8 cellular contexts compared by ENCODE assay signal in the genomic region with DNA sequence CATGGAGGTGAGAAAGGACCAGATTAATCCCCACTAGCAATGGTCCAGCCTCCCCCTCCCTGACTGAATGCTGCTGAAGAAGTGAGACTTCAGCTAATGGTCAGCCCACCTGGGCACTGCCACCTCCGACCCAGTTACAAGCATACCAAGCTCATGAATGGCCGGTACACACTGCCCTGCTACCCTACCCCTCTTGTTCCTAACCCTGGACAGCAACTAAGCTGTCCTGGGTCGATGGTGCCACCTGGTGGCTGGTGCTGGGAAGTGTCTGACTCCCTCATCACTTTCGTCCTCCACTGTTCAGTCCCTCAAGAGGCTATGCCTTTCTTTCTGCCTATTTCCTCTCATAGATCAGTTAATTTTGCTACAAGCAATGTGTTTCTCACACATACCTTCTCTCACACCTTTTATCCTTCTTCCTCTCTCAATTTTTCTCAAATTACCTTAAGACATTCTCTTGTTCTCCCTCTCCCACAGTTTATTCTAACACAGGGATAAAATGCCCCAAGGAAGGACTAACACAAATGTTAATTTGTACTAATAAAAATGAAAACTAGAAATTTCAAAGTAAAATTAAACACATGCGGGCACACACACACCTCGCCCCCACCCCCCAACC. TPM values are rescaled to one million over a fixed set of nuclear protein-coding genes. Genes with fewer than 3 reads are reported as not detected.
A peak's percentile ranks its signal among the peaks of the same experiment; 100 is the strongest.
DNase-seq lines count a peak whose midpoint lies in the region; ATAC-seq lines count a peak whose summit lies in the region.

No MANE protein-coding gene starts in this region.

- no peaks in the 10 kb centered on the region for H3K36me3 ChIP-seq in HAP-1 (replicated peaks)

- H3K36me3 Mint-ChIP-seq in activated CD4-positive, alpha-beta T cell treated with anti-CD3 and anti-CD28 coated beads, Interleukin-2, amount 10 ng/mL, durations not matched to agents 24 days and 14 days (ENCODE audit: low read depth): peaks cover 5% of the 10 kb centered on the region

- no peak overlapping the region for H3K4me3 ChIP-seq in HAP-1

- in situ Hi-C loops in HAP-1 (cut with MboI; ENCODE audit: low sequenced_read_pairs): no loop called here
- in situ Hi-C loops in G401 (cut with HindIII; ENCODE audit: low sequenced_read_pairs): no loop called here

- H3K27me3 ChIP-seq in HAP-1 (ENCODE audit: low read depth): no peaks in the 10 kb centered on the region

- no peak for ATAC-seq in HG03342 (IDR thresholded peaks at IDR 0.05; ENCODE audit: unreplicated experiment)
- no peak for ATAC-seq in GM19035 (IDR thresholded peaks at IDR 0.05; ENCODE audit: unreplicated experiment)

- no peaks in the 10 kb centered on the region; the same call in 1 of the 2 replicates for H3K4me1 ChIP-seq in HAP-1

- intact Hi-C loops in activated CD4-positive, alpha-beta T cell treated with anti-CD3 and anti-CD28 coated beads, Interleukin-2, amount 10 ng/mL, durations not matched to agents 24 days and 14 days (cut with micrococcal nuclease): loop anchor here (1.0 kb wide), 1 partner anchor 118 kb away; no protein-coding TSS in a partner anchor

- peaks cover 46% of the 10 kb centered on the region for H3K27me3 Mint-ChIP-seq in activated CD4-positive, alpha-beta T cell treated with anti-CD3 and anti-CD28 coated beads, Interleukin-2, amount 10 ng/mL, durations not matched to agents 24 days and 14 days

- DNase-seq in COLO829 (ENCODE audit: low spot score) (peak; percentile 64), HAP-1 (ENCODE audit: low spot score in 2 of 2) (peak; percentile 37 to 79), iris pigment epithelial cell (ENCODE audit: low read depth) (peak; percentile 21), G401 (ENCODE audit: low spot score) (no peak), NCI-H187 (lab: John Stamatoyannopoulos, UW) (no peak)
- DNase-seq in activated CD4-positive, alpha-beta T cell treated with anti-CD3 and anti-CD28 coated beads, Interleukin-2, amount 10 ng/mL, durations not matched to agents 24 days and 14 days: peak; percentile 78

- peaks cover 5% of the 10 kb centered on the region for H3K9me3 ChIP-seq in HAP-1

- no peak overlapping the region for H3K4me3 Mint-ChIP-seq in activated CD4-positive, alpha-beta T cell treated with anti-CD3 and anti-CD28 coated beads, Interleukin-2, amount 10 ng/mL, durations not matched to agents 24 days and 14 days

- no peak overlapping the region for H3K27ac Mint-ChIP-seq in activated CD4-positive, alpha-beta T cell treated with anti-CD3 and anti-CD28 coated beads, Interleukin-2, amount 10 ng/mL, durations not matched to agents 24 days and 14 days

- H3K9me3 Mint-ChIP-seq in activated CD4-positive, alpha-beta T cell treated with anti-CD3 and anti-CD28 coated beads, Interleukin-2, amount 10 ng/mL, durations not matched to agents 24 days and 14 days: peaks cover 17% of the 10 kb centered on the region

- peaks cover 8% of the 10 kb centered on the region for H3K4me1 Mint-ChIP-seq in activated CD4-positive, alpha-beta T cell treated with anti-CD3 and anti-CD28 coated beads, Interleukin-2, amount 10 ng/mL, durations not matched to agents 24 days and 14 days

RNA-seq across cellular contexts. Expression of a gene that starts 42.4 kb away (rescaled TPM):
- 0.16 and 0.33 TPM in 2 replicates for total RNA-seq in activated CD4-positive, alpha-beta T cell treated with anti-CD3 and anti-CD28 coated beads, Interleukin-2, amount 10 ng/mL, durations not matched to agents 24 days and 14 days
- not detected in 2 replicates for total RNA-seq in G401 (2014; rRNA removed; shearing (Covaris generic))

Comparison
In these comparisons a context has a peak if more than half of its experiments do, and no peak if none do; other contexts are left out.
1. DNase-seq: peak in COLO829 (single experiment), HAP-1 (2 of 2), activated CD4-positive, alpha-beta T cell treated with anti-CD3 and anti-CD28 coated beads, Interleukin-2, amount 10 ng/mL, durations not matched to agents 24 days and 14 days (single experiment) and iris pigment epithelial cell (single experiment); none in G401 (single experiment) and NCI-H187 (0 of 2).